Comparison of ENCODE assay signal across 23 cellular contexts in genomic region chr15:86155551-86155950, GRCh38.
"Had no signal": no experiment of that assay in that cellular context is flagged by ENCODE, and none has a peak within 500 bp of the region (broad histone marks: within the 10 kb centered on the region; RNA-seq: fewer than 3 reads in every experiment).

No MANE protein-coding gene starts in this region.

- H3K27ac ChIP-seq: brain microvascular endothelial cell, PC-9 had no signal

- H3K36me3 ChIP-seq: brain microvascular endothelial cell had no signal

- H3K27me3 ChIP-seq: brain microvascular endothelial cell had no signal

- H3K4me3 ChIP-seq: PC-9 had no signal

- H3K4me2 ChIP-seq: PC-9 had no signal

- H2AFZ ChIP-seq: PC-9 had no signal

- ATAC-seq: activated CD8-positive, alpha-beta T cell treated with anti-CD3 and anti-CD28 coated beads for 36 hours; activated T-cell treated with anti-CD3 and anti-CD28 coated beads, Interleukin-2, amount 50 U/mL, for 72 hours; activated T-helper 17 cell treated with anti-CD3 and anti-CD28 coated beads, Interleukin-2, amount 50 U/mL, for 72 hours had no signal

- DNase-seq: activated CD4-positive, alpha-beta T cell treated with anti-CD3 and anti-CD28 coated beads, Interleukin-2, amount 10 ng/mL, durations not matched to agents 24 days and 14 days; activated CD4-positive, alpha-beta T cell treated with anti-CD3 and anti-CD28 coated beads, Interleukin-2, amount 50 U/mL, for 4 hours; activated CD8-positive, alpha-beta T cell treated with anti-CD3 and anti-CD28 coated beads for 36 hours; activated effector memory CD4-positive, alpha-beta T cell treated with anti-CD3 and anti-CD28 coated beads, Interleukin-2, amount 50 U/mL, for 16 hours; activated naive CD4-positive, alpha-beta T cell; activated naive CD4-positive, alpha-beta T cell treated with anti-CD3 and anti-CD28 coated beads, Interleukin-2, amount 50 U/mL, for 16 hours; activated naive CD8-positive, alpha-beta T cell treated with anti-CD3 and anti-CD28 coated beads for 36 hours; activated T-cell treated with anti-CD3 and anti-CD28 coated beads, Interleukin-2, amount 50 U/mL, for 1 hour; activated T-cell treated with anti-CD3 and anti-CD28 coated beads, Interleukin-2, amount 50 U/mL, for 72 hours; amniotic stem cell; aorta; brain microvascular endothelial cell; central memory CD4-positive, alpha-beta T cell; KG1; NCI-H1092; NCI-H1436 treated with DMSO at 0.1 percent for 48 hours; NCI-H1694 treated with DMSO at 0.1 percent for 48 hours; NCI-H2029; NCI-H345; NCI-H524 treated with DMSO at 0.1 percent for 48 hours; PC-9; Right ventricle myocardium superior had no signal
